In the genomic region with DNA sequence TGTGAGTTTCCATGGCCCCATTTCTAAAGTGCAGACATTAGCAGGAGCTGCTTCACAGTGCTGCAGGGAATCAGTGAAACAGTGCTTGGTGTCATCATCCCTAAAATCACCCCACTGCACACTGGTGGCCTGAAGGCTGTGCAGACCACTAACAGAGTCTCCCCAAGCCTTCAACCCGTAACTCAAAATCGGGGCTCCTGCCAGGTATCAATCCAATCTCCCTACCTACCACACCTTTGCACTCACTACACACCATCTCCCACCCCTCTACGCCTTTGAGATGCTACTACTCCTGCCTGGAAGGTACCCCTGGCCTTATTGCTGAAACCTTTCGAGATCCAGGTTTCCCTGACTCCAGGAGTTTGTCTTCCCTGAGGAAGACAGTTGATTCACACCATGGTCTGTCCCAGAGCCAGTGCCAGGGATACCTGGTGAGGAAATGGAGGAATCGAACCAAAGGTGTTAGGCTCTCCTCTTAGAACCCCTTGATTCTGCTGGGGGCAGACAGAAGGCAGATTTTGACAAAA, we compare ENCODE assay signal across 10 cellular contexts. TPM values are rescaled to one million over a fixed set of nuclear protein-coding genes. Genes with fewer than 3 reads are reported as not detected.
DNase-seq lines count a peak whose midpoint lies in the region; ATAC-seq and TF ChIP-seq lines count a peak whose summit lies in the region.
"Had no signal": no experiment of that assay in that cellular context is flagged by ENCODE, and none has a peak within 500 bp of the region (broad histone marks: within the 10 kb centered on the region; RNA-seq: fewer than 3 reads in every experiment).

No MANE protein-coding gene starts in this region.

- BruUV-seq in Caco-2 (replicated peaks; lab: Mats Ljungman, UMichigan) = no TSS peak

- H3K9me3 ChIP-seq in Caco-2 (no peaks in the 10 kb centered on the region), OCI-LY3 (ENCODE audit: insufficient read depth, low read length) (no peaks in the 10 kb centered on the region), colonic mucosa (no peaks in the 10 kb centered on the region), prostate gland (no peaks in the 10 kb centered on the region)
- H3K9me3 ChIP-seq: sigmoid colon had no signal

- ATAC-seq in HG03025 (IDR thresholded peaks at IDR 0.05; ENCODE audit: low FRiP score, unreplicated experiment) = no peak

- H3K27ac ChIP-seq in OCI-LY3 (ENCODE audit: low read length) (peak overlapping the region; percentile 90), colonic mucosa (peak overlapping the region; percentile 85), prostate gland (peak overlapping the region; percentile 79 to 85), caudate nucleus (ENCODE audit: low read depth, low read length) (no peak overlapping the region)

- peak overlapping the region; percentile 73 for H3K4me2 ChIP-seq in OCI-LY3 (ENCODE audit: low read length)

- H3K4me3 ChIP-seq in Caco-2 (ENCODE audit: low read depth, low read length) (no peak overlapping the region), OCI-LY3 (ENCODE audit: low read length) (no peak overlapping the region), colonic mucosa (no peak overlapping the region), prostate gland (no peak overlapping the region)
- H3K4me3 ChIP-seq: sigmoid colon had no signal

- H3K27me3 Mint-ChIP-seq in Caco-2 (ENCODE audit: insufficient read depth, unreplicated experiment) = no peaks in the 10 kb centered on the region

- intact Hi-C loops in Caco-2 (cut with micrococcal nuclease; ENCODE audit: unreplicated experiment) = no loop called here
- intact Hi-C loops in colonic mucosa (cut with DNase I) = no loop called here
- intact Hi-C loops in prostate gland (cut with DNase I) = loop anchor here (5.0 kb wide), 1 partner anchor 139 kb away; no protein-coding TSS in a partner anchor

- H3K36me3 ChIP-seq in Caco-2 (ENCODE audit: control insufficient read depth, insufficient read depth, low read length) = peaks cover 24% of the 10 kb centered on the region
- H3K36me3 ChIP-seq in OCI-LY3 (replicated peaks; ENCODE audit: low read depth, low read length) = peaks cover 52% of the 10 kb centered on the region
- peaks cover 3% of the 10 kb centered on the region for H3K36me3 ChIP-seq in colonic mucosa
- H3K36me3 ChIP-seq in prostate gland = peaks cover 4 to 18% of the 10 kb centered on the region in 2 donors

- H4K20me1 ChIP-seq in OCI-LY3 (ENCODE audit: insufficient read depth, low read length) = no peaks in the 10 kb centered on the region; the same call in 1 of the 2 replicates

- no peaks in the 10 kb centered on the region for H3K9me3 Mint-ChIP-seq in Caco-2 (ENCODE audit: unreplicated experiment)

- no peak overlapping the region for H2AFZ ChIP-seq in OCI-LY3 (ENCODE audit: low read depth, low read length)

- peaks cover 52% of the 10 kb centered on the region for H3K4me1 Mint-ChIP-seq in Caco-2 (ENCODE audit: low read depth, unreplicated experiment)

- H3K27ac Mint-ChIP-seq in Caco-2 (ENCODE audit: unreplicated experiment) = peak overlapping the region; percentile 97

- H3K4me1 ChIP-seq in Caco-2 = peaks cover 65% of the 10 kb centered on the region
- peaks cover 66% of the 10 kb centered on the region for H3K4me1 ChIP-seq in OCI-LY3 (ENCODE audit: low read length)
- H3K4me1 ChIP-seq in colonic mucosa = peaks cover 35% of the 10 kb centered on the region
- H3K4me1 ChIP-seq in prostate gland (replicated peaks) = peaks cover 32% of the 10 kb centered on the region

- 87% methylated on average over 5 of the region's 5 CpGs for WGBS in prostate gland

- peak overlapping the region; percentile 21 for H3K4me3 Mint-ChIP-seq in Caco-2 (ENCODE audit: unreplicated experiment)

- H3K9ac ChIP-seq in OCI-LY3 (ENCODE audit: low read length) = no peak overlapping the region
- H3K9ac ChIP-seq in colonic mucosa (ENCODE audit: low read depth in 2 of 2, low read length in 2 of 2) = peak overlapping the region in 1 of 2 donors; percentile 2

- H3K79me2 ChIP-seq in OCI-LY3 (ENCODE audit: low read length) = peaks cover 42% of the 10 kb centered on the region

- TF ChIP-seq POLR2A in prostate gland (IDR thresholded peaks at IDR 0.05) = no peak

- H3K27me3 ChIP-seq in Caco-2 (replicated peaks; ENCODE audit: control insufficient read depth, insufficient read depth, low read length) (no peaks in the 10 kb centered on the region), OCI-LY3 (ENCODE audit: low read depth, low read length) (no peaks in the 10 kb centered on the region), colonic mucosa (no peaks in the 10 kb centered on the region), prostate gland (replicated peaks; ENCODE audit: insufficient read depth) (no peaks in the 10 kb centered on the region)
- H3K27me3 ChIP-seq: sigmoid colon had no signal

- peaks cover 100% of the 10 kb centered on the region for H3K36me3 Mint-ChIP-seq in Caco-2 (ENCODE audit: insufficient read depth, unreplicated experiment)

- CTCF ChIA-PET in Caco-2 (lab: Charles Lee) = interaction anchor here (0.6 to 1.9 kb wide), 2 partner anchors 59 to 141 kb away, joined by 3 to 8 read pairs; no protein-coding TSS in a partner anchor

- no peak for TF ChIP-seq CTCF in Caco-2 (IDR thresholded peaks at IDR 0.05; ENCODE audit: insufficient read depth in 1 of 2, low read depth in 1 of 2, low read length in 1 of 2, severe bottlenecking in 1 of 2, unreplicated experiment in 1 of 2)
- no peak for TF ChIP-seq CTCF in OCI-LY3 (IDR thresholded peaks at IDR 0.05; ENCODE audit: low read depth, low read length)
- TF ChIP-seq CTCF in colonic mucosa (IDR thresholded peaks at IDR 0.05) = no peak
- no peak for TF ChIP-seq CTCF in prostate gland (IDR thresholded peaks at IDR 0.05)

- POLR2A ChIA-PET in Caco-2 (lab: Charles Lee) = no interaction called here

- DNase-seq in Caco-2 (peak in 1 of 2 experiments; percentile 8), colonic mucosa (peak; percentile 17), prostate gland (ENCODE audit: low spot score) (no peak), NCI-H1436 (lab: John Stamatoyannopoulos, UW) (no peak), caudate nucleus (lab: John Stamatoyannopoulos, UW) (no peak), NCI-H1105 (lab: John Stamatoyannopoulos, UW) (no peak)
- DNase-seq: EL had no signal

RNA-seq across cellular contexts. Expression of a gene that starts 25.5 kb away (rescaled TPM):
- total RNA-seq in Caco-2 (2022) = 422 and 437 TPM in 2 replicates
- total RNA-seq in colonic mucosa = 100 to 1,000 TPM in 1 of 2 donors, 10 to 100 TPM in 1; 71.6 to 150 TPM
- total RNA-seq in prostate gland = 100 to 1,000 TPM in 1 of 2 donors, 10 to 100 TPM in 1; 83.9 to 159 TPM
